ENCODE assay signal across 34 cellular contexts in genomic region chr2:168805615-168806014, GRCh38. TPM values are rescaled to one million over a fixed set of nuclear protein-coding genes. Genes with fewer than 3 reads are reported as not detected.
"Had no signal": no experiment of that assay in that cellular context is flagged by ENCODE, and none has a peak within 500 bp of the region (broad histone marks: within the 10 kb centered on the region; RNA-seq: fewer than 3 reads in every experiment).

No MANE protein-coding gene starts in this region.

- H3K27ac Mint-ChIP-seq: dendritic cell treated with granulocyte-macrophage colony-stimulating factor and Interleukin-4, amounts not matched to agents 40 ng/mL and 50 ng/mL, for 4 days; endodermal cell; memory B cell; mesothelial cell of epicardium; naive B cell; natural killer cell treated with Interleukin-12 subunit alpha and Interleukin-12 subunit beta and Interleukin-15 and Interleukin-18, amount 100 ng/mL, for 72 hours had no signal

- H3K4me2 ChIP-seq: hepatocyte, smooth muscle cell had no signal

- H3K4me1 ChIP-seq: gastrocnemius medialis had no signal

- H3K9me3 ChIP-seq: colonic mucosa, gastrocnemius medialis, left lung, mucosa of descending colon, neutrophil, pancreas, stomach, thoracic aorta, tibial nerve had no signal

- H3K4me3 Mint-ChIP-seq: central memory CD8-positive, alpha-beta T cell; dendritic cell treated with granulocyte-macrophage colony-stimulating factor and Interleukin-4, amounts not matched to agents 40 ng/mL and 50 ng/mL, for 4 days; endodermal cell; memory B cell; mesothelial cell of epicardium; naive B cell; natural killer cell treated with Interleukin-12 subunit alpha and Interleukin-12 subunit beta and Interleukin-15 and Interleukin-18, amount 100 ng/mL, for 72 hours; neural crest cell had no signal

- H3K9me3 Mint-ChIP-seq: central memory CD8-positive, alpha-beta T cell; dendritic cell treated with granulocyte-macrophage colony-stimulating factor and Interleukin-4, amounts not matched to agents 40 ng/mL and 50 ng/mL, for 4 days; endodermal cell; memory B cell; mesothelial cell of epicardium; naive B cell; natural killer cell treated with Interleukin-12 subunit alpha and Interleukin-12 subunit beta and Interleukin-15 and Interleukin-18, amount 100 ng/mL, for 72 hours; neural crest cell had no signal

- H2AFZ ChIP-seq: hepatocyte had no signal

- FAIRE-seq: kidney, pancreas had no signal

- H3K4me1 Mint-ChIP-seq: central memory CD8-positive, alpha-beta T cell; memory B cell; naive B cell had no signal

- ATAC-seq: esophagus mucosa, gastrocnemius medialis, left lung, mucosa of descending colon, pancreas, sciatic nerve had no signal

- H3K36me3 Mint-ChIP-seq: memory B cell; mesothelial cell of epicardium; naive B cell; natural killer cell treated with Interleukin-12 subunit alpha and Interleukin-12 subunit beta and Interleukin-15 and Interleukin-18, amount 100 ng/mL, for 72 hours had no signal

- H3K36me3 ChIP-seq: colonic mucosa, gastrocnemius medialis, left lung, neutrophil, pancreas, stomach, thoracic aorta, tibial nerve had no signal

- H3K4me3 ChIP-seq: colonic mucosa, gastrocnemius medialis, hepatocyte, lung, mucosa of descending colon, smooth muscle cell, stomach, thoracic aorta, tibial nerve had no signal

- DNase-seq: colonic mucosa; effector CD8-positive, alpha-beta T cell; endodermal cell; foreskin fibroblast; gastrocnemius medialis; head of caudate nucleus; kidney; left lung; mucosa of descending colon; naive B cell; pancreas; retina; stimulated activated CD4-positive, alpha-beta T cell treated with anti-CD3 and anti-CD28 coated beads, Interleukin-12 subunit alpha, Interleukin-12 subunit beta, amount 100 ng/mL, for 4 hours; stimulated activated CD4-positive, alpha-beta T cell treated with anti-CD3 and anti-CD28 coated beads, Interleukin-1b, Interleukin-23, amount 100 ng/mL, for 48 hours; stimulated activated CD4-positive, alpha-beta T cell treated with anti-CD3 and anti-CD28 coated beads, Interleukin-4, amount 100 ng/mL, for 1 hour; stimulated activated CD8-positive, alpha-beta memory T cell treated with anti-CD3 and anti-CD28 coated beads, Interleukin-4, amount 100 ng/mL, for 48 hours; stimulated activated naive CD4-positive, alpha-beta T cell treated with Interleukin-2 at 50 U/mL for 16 hours; stomach; substantia nigra had no signal

- H3K27ac ChIP-seq: colonic mucosa, epithelial cell of prostate, gastrocnemius medialis, hepatocyte, neutrophil, pancreas, thoracic aorta, tibial nerve had no signal

- H3K27me3 ChIP-seq: colonic mucosa, gastrocnemius medialis, hepatocyte, left lung, neutrophil, pancreas, stomach, tibial nerve had no signal

RNA-seq across cellular contexts. Expression of gene NOSTRIN, which starts 3.2 kb away (rescaled TPM):
- total RNA-seq: natural killer cell treated with Interleukin-12 subunit alpha and Interleukin-12 subunit beta and Interleukin-15 and Interleukin-18, amount 100 ng/mL, for 72 hours; neural crest cell; smooth muscle cell had no signal
